In the genomic region with DNA sequence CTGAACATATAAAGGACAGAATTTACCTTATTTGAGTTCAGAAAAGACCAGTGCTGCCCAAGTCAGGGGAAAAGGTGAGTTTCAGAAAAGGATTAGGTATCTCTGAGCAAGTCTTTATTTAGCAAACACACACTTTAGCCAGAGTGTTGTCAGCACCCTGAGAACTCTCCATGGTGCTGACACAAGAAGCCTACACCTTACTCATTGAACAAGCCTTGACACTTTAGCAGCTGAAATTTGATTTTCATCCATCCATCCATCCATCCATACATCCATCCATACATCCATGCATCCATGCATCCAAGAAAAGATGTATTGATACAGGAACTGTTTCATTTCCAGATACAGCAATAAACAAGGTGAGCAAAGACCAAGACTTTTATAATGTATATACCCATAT, we compare ENCODE assay signal across 1 cellular context.
A peak's percentile ranks its signal among the peaks of the same experiment; 100 is the strongest.
TF ChIP-seq lines count a peak whose summit lies in the region.

No MANE protein-coding gene starts in this region.

TF ChIP-seq in A549, 52 proteins besides CTCF, POLR2A, EP300 and RAD21 (continued from another document):
- TF ChIP-seq, protein P1, sequence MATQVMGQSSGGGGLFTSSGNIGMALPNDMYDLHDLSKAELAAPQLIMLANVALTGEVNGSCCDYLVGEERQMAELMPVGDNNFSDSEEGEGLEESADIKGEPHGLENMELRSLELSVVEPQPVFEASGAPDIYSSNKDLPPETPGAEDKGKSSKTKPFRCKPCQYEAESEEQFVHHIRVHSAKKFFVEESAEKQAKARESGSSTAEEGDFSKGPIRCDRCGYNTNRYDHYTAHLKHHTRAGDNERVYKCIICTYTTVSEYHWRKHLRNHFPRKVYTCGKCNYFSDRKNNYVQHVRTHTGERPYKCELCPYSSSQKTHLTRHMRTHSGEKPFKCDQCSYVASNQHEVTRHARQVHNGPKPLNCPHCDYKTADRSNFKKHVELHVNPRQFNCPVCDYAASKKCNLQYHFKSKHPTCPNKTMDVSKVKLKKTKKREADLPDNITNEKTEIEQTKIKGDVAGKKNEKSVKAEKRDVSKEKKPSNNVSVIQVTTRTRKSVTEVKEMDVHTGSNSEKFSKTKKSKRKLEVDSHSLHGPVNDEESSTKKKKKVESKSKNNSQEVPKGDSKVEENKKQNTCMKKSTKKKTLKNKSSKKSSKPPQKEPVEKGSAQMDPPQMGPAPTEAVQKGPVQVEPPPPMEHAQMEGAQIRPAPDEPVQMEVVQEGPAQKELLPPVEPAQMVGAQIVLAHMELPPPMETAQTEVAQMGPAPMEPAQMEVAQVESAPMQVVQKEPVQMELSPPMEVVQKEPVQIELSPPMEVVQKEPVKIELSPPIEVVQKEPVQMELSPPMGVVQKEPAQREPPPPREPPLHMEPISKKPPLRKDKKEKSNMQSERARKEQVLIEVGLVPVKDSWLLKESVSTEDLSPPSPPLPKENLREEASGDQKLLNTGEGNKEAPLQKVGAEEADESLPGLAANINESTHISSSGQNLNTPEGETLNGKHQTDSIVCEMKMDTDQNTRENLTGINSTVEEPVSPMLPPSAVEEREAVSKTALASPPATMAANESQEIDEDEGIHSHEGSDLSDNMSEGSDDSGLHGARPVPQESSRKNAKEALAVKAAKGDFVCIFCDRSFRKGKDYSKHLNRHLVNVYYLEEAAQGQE (IDR thresholded peaks at IDR 0.05): peak; percentile 82
